ENCODE assay signal across 12 cellular contexts in genomic region chr4:118941149-118941548, GRCh38. TPM values are rescaled to one million over a fixed set of nuclear protein-coding genes. Genes with fewer than 3 reads are reported as not detected.
A peak's percentile ranks its signal among the peaks of the same experiment; 100 is the strongest.
DNase-seq lines count a peak whose midpoint lies in the region; ATAC-seq and TF ChIP-seq lines count a peak whose summit lies in the region.
"Had no signal": no experiment of that assay in that cellular context is flagged by ENCODE, and none has a peak within 500 bp of the region (broad histone marks: within the 10 kb centered on the region; RNA-seq: fewer than 3 reads in every experiment).

No MANE protein-coding gene starts in this region.

- H3K27ac ChIP-seq in GM23248: no peak overlapping the region
- peak overlapping the region; percentile 77 to 90 (median 87) for H3K27ac ChIP-seq in sigmoid colon
- no peak overlapping the region for H3K27ac ChIP-seq in H9 (ENCODE audit: insufficient read length, low read depth, low read length)
- H3K27ac ChIP-seq: left lung, RWPE1 had no signal

- H3K36me3 Mint-ChIP-seq in H9 (ENCODE audit: insufficient read depth in 1 of 3, low read depth in 3 of 3): no peaks in the 10 kb centered on the region
- H3K36me3 Mint-ChIP-seq: WTC11 had no signal

- no peak for TF ChIP-seq CTCF in sigmoid colon (IDR thresholded peaks at IDR 0.05)
- no peak for TF ChIP-seq CTCF in H9 (conservative IDR thresholded peaks at IDR 0.05)

- H3K23ac ChIP-seq in H9 (ENCODE audit: insufficient read length, low read depth, low read length): no peak overlapping the region

- no peaks in the 10 kb centered on the region for H3K9me3 ChIP-seq in GM23248 (ENCODE audit: low read depth)
- H3K9me3 ChIP-seq in sigmoid colon: no peaks in the 10 kb centered on the region
- no peaks in the 10 kb centered on the region for H3K9me3 ChIP-seq in H9 (ENCODE audit: control insufficient read depth, low read depth, low read length)
- H3K9me3 ChIP-seq: left lung had no signal

- H3K4me3 Mint-ChIP-seq in H9: no peak overlapping the region
- H3K4me3 Mint-ChIP-seq: central memory CD8-positive, alpha-beta T cell; WTC11 had no signal

- no peak overlapping the region for H2BK20ac ChIP-seq in H9 (ENCODE audit: low read depth, low read length, poor library complexity, severe bottlenecking)

- intact Hi-C loops in sigmoid colon (cut with DNase I): no loop called here

- H4K20me1 ChIP-seq in GM23248 (ENCODE audit: insufficient read depth): no peaks in the 10 kb centered on the region
- H4K20me1 ChIP-seq in H9 (ENCODE audit: control insufficient read depth, insufficient read depth, insufficient read length): no peaks in the 10 kb centered on the region

- TF ChIP-seq POLR2A in sigmoid colon (IDR thresholded peaks at IDR 0.05) (no peak), GM18505 (IDR thresholded peaks at IDR 0.05; ENCODE audit: borderline replicate concordance, extremely low read depth, insufficient read depth, insufficient read length) (no peak)

- no peak overlapping the region for H3K18ac ChIP-seq in H9 (ENCODE audit: insufficient read length, low read depth, low read length)

- no peaks in the 10 kb centered on the region for H3F3A ChIP-seq in GM23248 (ENCODE audit: insufficient read depth)

- H3K9ac ChIP-seq in GM23248 (no peak overlapping the region), H9 (ENCODE audit: extremely low read depth, insufficient read length, low read length) (no peak overlapping the region)

- H2BK120ac ChIP-seq in H9 (ENCODE audit: low read depth, low read length, poor library complexity, severe bottlenecking): no peak overlapping the region

- no peak overlapping the region for H3K14ac ChIP-seq in H9 (ENCODE audit: insufficient read depth, low read length)

- no peak overlapping the region for H2AK5ac ChIP-seq in H9 (ENCODE audit: insufficient read length, low read length)

- no peak overlapping the region for H2BK12ac ChIP-seq in H9 (ENCODE audit: insufficient read length, low read depth, low read length)

- TF ChIP-seq EP300 in sigmoid colon (IDR thresholded peaks at IDR 0.05): no peak

- H3K4me3 ChIP-seq in GM23248: no peak overlapping the region
- peak overlapping the region in 1 of 4 donors; percentile 24 for H3K4me3 ChIP-seq in sigmoid colon
- H3K4me3 ChIP-seq: left lung had no signal

- H3K4me1 ChIP-seq in GM23248 (ENCODE audit: insufficient read depth): peaks cover 7% of the 10 kb centered on the region
- H3K4me1 ChIP-seq in sigmoid colon: peaks cover 0 to 89% (median 57%) of the 10 kb centered on the region in 4 donors
- peaks cover 3% of the 10 kb centered on the region; the same call in 1 of the 2 replicates for H3K4me1 ChIP-seq in H9 (ENCODE audit: insufficient read depth, low read length)
- H3K4me1 ChIP-seq: left lung had no signal

- H3K56ac ChIP-seq in H9 (ENCODE audit: insufficient read length, low read depth, low read length): no peak overlapping the region

- DNase-seq in GM23248 (peak; percentile 51), SIG-M5 (lab: John Stamatoyannopoulos, UW) (peak; percentile 7), glomerular visceral epithelial cell (ENCODE audit: extremely low spot score) (peak; percentile 34), sigmoid colon (peak; percentile 85), H9 (no peak), ecto neural progenitor cell (ENCODE audit: low spot score) (no peak)
- DNase-seq: left lung had no signal

- H3K79me1 ChIP-seq in H9 (ENCODE audit: insufficient read depth, low read depth, low read length, poor library complexity, severe bottlenecking): no peaks in the 10 kb centered on the region

- no peak for ATAC-seq in HG03469 (IDR thresholded peaks at IDR 0.05; ENCODE audit: unreplicated experiment)
- ATAC-seq in GM18505 (IDR thresholded peaks at IDR 0.05; ENCODE audit: unreplicated experiment): no peak
- ATAC-seq: left lung, WTC11 had no signal

- H3K27me3 Mint-ChIP-seq in H9 (ENCODE audit: low read depth): no peaks in the 10 kb centered on the region

- H2AFZ ChIP-seq in GM23248 (no peak overlapping the region), H9 (ENCODE audit: low read length) (no peak overlapping the region)

- no peak overlapping the region for H4K8ac ChIP-seq in H9 (replicated peaks; ENCODE audit: insufficient read length, low read depth, low read length)

- H3K4me2 ChIP-seq in GM23248 (ENCODE audit: unreplicated experiment): no peak overlapping the region
- H3K4me2 ChIP-seq in H9 (ENCODE audit: insufficient read depth, insufficient read length, low read length): no peak overlapping the region

- H3K23me2 ChIP-seq in H9 (ENCODE audit: insufficient read length, low read depth, low read length, poor library complexity, severe bottlenecking): no peaks in the 10 kb centered on the region

- in situ Hi-C loops in GM23248 (cut with MboI): loop anchor here (25.0 kb wide), 1 partner anchor 96 kb away; no protein-coding TSS in a partner anchor

- H2BK15ac ChIP-seq in H9 (ENCODE audit: low read depth, low read length): no peak overlapping the region

- no peaks in the 10 kb centered on the region for H3K9me2 ChIP-seq in GM23248 (ENCODE audit: insufficient read depth)

- H2BK5ac ChIP-seq in H9 (ENCODE audit: insufficient read length, low read length): no peak overlapping the region

- H3K36me3 ChIP-seq in GM23248 (ENCODE audit: low read depth): no peaks in the 10 kb centered on the region
- H3K36me3 ChIP-seq in sigmoid colon: no peaks in the 10 kb centered on the region
- H3K36me3 ChIP-seq: left lung had no signal

- WGBS in GM23248 (ENCODE audit: low coverage in 1 of 2, low lambda C conversion rate in 2 of 2, missing lambda C conversion rate in 2 of 2), 2 experiments: 46 to 53% methylated on average over 1 of the region's 1 CpG
- WGBS in sigmoid colon, 2 donors: 53 to 54% methylated on average over 1 of the region's 1 CpG
- no CpG with 5 or more reads among the region's 1 CpG for WGBS in H9 (ENCODE audit: extremely low coverage, insufficient read length, low lambda C conversion rate)

- no peak overlapping the region for H3K4ac ChIP-seq in H9 (ENCODE audit: low read depth, low read length)

- no peaks in the 10 kb centered on the region for H3K9me3 Mint-ChIP-seq in H9
- H3K9me3 Mint-ChIP-seq: central memory CD8-positive, alpha-beta T cell; WTC11 had no signal

- no peak overlapping the region for H4K5ac ChIP-seq in H9 (ENCODE audit: insufficient read length, low read depth, low read length)

- no peak overlapping the region for H4K91ac ChIP-seq in H9 (ENCODE audit: insufficient read length, low read depth, low read length)

- H3K79me2 ChIP-seq in GM23248 (ENCODE audit: insufficient read depth) (no peaks in the 10 kb centered on the region), H9 (ENCODE audit: insufficient read depth, low read length) (no peaks in the 10 kb centered on the region)

- H3K27me3 ChIP-seq in GM23248 (replicated peaks; ENCODE audit: insufficient read depth) (no peaks in the 10 kb centered on the region), sigmoid colon (no peaks in the 10 kb centered on the region), H9 (ENCODE audit: insufficient read depth, low read length) (no peaks in the 10 kb centered on the region)
- H3K27me3 ChIP-seq: left lung had no signal

- no peak overlapping the region for H3T11ph ChIP-seq in H9 (ENCODE audit: low read length)

- H3K4me1 Mint-ChIP-seq in H9: peaks cover 19 to 21% of the 10 kb centered on the region in 2 experiments
- H3K4me1 Mint-ChIP-seq: central memory CD8-positive, alpha-beta T cell had no signal

- H3K27ac Mint-ChIP-seq in H9: no peak overlapping the region
- H3K27ac Mint-ChIP-seq: WTC11 had no signal

RNA-seq across cellular contexts. Expression of gene SYNPO2, which starts 52.5 kb away (rescaled TPM):
- 4.3 and 5.0 TPM in 2 replicates for total RNA-seq in GM23248 (2014; rRNA removed; shearing (Covaris generic))
- polyA plus RNA-seq in GM23248 (2016; fragmentation: Nextera tagmentation; extraction: Ambion mirVana) (3.1 and 3.2 TPM in 2 replicates), sigmoid colon (10 to 100 TPM in 1 of 3 donors, 1 to 10 TPM in 2; 2.1 to 34.6 (median 9.0) TPM)
- total RNA-seq in sigmoid colon (1,000 to 10,000 TPM in 3 of 4 donors, 100 to 1,000 TPM in 1; 611 to 1,591 (median 1,204) TPM), H9 (2021) (1.1 and 1.2 TPM in 2 replicates)

Comparison
In these comparisons a context has a peak if more than half of its experiments do, and no peak if none do; other contexts are left out.
1. DNase-seq: peak in GM23248 (single experiment), SIG-M5 (single experiment), glomerular visceral epithelial cell (single experiment) and sigmoid colon (single experiment); none in H9 (single experiment) and ecto neural progenitor cell (single experiment).
2. H3K27ac ChIP-seq: peak in sigmoid colon (4 of 4); none in GM23248 (single experiment) and H9 (single experiment).
3. RNA of gene SYNPO2, which starts 52.5 kb away (total RNA-seq): 611 to 1,591 TPM in sigmoid colon; 4.3 to 5.0 TPM in GM23248 and 1.1 to 1.2 TPM in H9; every median in the first group is over 100 times any median in the second.